Comparison of ENCODE assay signal across 1 cellular context in the genomic region with DNA sequence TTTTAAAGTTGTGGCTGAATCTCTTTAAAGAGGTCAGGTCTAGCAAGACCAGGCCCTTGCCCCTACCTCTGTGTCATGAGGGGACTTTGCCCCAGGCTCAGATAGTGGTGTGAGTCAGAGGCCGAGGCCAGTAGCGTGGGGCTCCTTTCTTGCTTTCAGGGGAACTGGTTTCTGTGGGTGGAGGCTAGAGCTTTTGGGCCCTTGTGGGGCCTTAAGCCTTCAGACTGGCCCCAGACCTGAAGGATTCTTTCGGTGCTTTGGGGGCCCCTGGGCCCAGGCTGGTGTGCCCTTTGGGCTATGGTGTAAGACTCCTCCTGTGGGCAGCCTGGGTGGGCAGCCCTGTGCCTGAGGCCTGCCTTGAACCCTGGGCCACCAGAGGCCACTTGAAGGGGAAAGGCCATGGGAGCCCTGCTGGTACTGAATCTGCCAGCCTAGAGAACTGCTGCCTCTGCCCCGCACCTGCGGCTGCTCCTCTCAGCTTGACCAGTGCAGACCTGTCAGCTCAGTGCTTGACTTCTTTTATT.
TF ChIP-seq lines count a peak whose summit lies in the region.

No MANE protein-coding gene starts in this region.

TF ChIP-seq in HepG2, 621 proteins besides CTCF, POLR2A, EP300 and RAD21 (continued from another document and continues in another):
- TF ChIP-seq, protein P1, sequence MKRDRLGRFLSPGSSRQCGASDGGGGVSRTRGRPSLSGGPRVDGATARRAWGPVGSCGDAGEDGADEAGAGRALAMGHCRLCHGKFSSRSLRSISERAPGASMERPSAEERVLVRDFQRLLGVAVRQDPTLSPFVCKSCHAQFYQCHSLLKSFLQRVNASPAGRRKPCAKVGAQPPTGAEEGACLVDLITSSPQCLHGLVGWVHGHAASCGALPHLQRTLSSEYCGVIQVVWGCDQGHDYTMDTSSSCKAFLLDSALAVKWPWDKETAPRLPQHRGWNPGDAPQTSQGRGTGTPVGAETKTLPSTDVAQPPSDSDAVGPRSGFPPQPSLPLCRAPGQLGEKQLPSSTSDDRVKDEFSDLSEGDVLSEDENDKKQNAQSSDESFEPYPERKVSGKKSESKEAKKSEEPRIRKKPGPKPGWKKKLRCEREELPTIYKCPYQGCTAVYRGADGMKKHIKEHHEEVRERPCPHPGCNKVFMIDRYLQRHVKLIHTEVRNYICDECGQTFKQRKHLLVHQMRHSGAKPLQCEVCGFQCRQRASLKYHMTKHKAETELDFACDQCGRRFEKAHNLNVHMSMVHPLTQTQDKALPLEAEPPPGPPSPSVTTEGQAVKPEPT (CRISPR knock-in tag; IDR thresholded peaks at IDR 0.05; ENCODE audit: low read depth) = no peak
- no peak for TF ChIP-seq ADNP (CRISPR knock-in tag; IDR thresholded peaks at IDR 0.05)
- TF ChIP-seq, protein P2, sequence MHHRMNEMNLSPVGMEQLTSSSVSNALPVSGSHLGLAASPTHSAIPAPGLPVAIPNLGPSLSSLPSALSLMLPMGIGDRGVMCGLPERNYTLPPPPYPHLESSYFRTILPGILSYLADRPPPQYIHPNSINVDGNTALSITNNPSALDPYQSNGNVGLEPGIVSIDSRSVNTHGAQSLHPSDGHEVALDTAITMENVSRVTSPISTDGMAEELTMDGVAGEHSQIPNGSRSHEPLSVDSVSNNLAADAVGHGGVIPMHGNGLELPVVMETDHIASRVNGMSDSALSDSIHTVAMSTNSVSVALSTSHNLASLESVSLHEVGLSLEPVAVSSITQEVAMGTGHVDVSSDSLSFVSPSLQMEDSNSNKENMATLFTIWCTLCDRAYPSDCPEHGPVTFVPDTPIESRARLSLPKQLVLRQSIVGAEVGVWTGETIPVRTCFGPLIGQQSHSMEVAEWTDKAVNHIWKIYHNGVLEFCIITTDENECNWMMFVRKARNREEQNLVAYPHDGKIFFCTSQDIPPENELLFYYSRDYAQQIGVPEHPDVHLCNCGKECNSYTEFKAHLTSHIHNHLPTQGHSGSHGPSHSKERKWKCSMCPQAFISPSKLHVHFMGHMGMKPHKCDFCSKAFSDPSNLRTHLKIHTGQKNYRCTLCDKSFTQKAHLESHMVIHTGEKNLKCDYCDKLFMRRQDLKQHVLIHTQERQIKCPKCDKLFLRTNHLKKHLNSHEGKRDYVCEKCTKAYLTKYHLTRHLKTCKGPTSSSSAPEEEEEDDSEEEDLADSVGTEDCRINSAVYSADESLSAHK (CRISPR knock-in tag; IDR thresholded peaks at IDR 0.05; ENCODE audit: borderline replicate concordance) = no peak
- TF ChIP-seq ZNF83 (CRISPR knock-in tag; IDR thresholded peaks at IDR 0.05; ENCODE audit: borderline replicate concordance) = no peak
- no peak for TF ChIP-seq SSRP1 (CRISPR knock-in tag; IDR thresholded peaks at IDR 0.05)
- TF ChIP-seq, protein P3, sequence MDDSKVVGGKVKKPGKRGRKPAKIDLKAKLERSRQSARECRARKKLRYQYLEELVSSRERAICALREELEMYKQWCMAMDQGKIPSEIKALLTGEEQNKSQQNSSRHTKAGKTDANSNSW (CRISPR knock-in tag; IDR thresholded peaks at IDR 0.05; ENCODE audit: borderline replicate concordance) = no peak
- TF ChIP-seq HDAC1 (CRISPR knock-in tag; IDR thresholded peaks at IDR 0.05) = no peak
- no peak for TF ChIP-seq DNMT1 (CRISPR knock-in tag; IDR thresholded peaks at IDR 0.05)
- no peak for TF ChIP-seq ZNF10 (CRISPR knock-in tag; IDR thresholded peaks at IDR 0.05; ENCODE audit: borderline replicate concordance, low read depth)
- TF ChIP-seq ASH2L (IDR thresholded peaks at IDR 0.05; ENCODE audit: insufficient read length, low read depth, low read length) = peak; percentile 62
- TF ChIP-seq, protein P4, sequence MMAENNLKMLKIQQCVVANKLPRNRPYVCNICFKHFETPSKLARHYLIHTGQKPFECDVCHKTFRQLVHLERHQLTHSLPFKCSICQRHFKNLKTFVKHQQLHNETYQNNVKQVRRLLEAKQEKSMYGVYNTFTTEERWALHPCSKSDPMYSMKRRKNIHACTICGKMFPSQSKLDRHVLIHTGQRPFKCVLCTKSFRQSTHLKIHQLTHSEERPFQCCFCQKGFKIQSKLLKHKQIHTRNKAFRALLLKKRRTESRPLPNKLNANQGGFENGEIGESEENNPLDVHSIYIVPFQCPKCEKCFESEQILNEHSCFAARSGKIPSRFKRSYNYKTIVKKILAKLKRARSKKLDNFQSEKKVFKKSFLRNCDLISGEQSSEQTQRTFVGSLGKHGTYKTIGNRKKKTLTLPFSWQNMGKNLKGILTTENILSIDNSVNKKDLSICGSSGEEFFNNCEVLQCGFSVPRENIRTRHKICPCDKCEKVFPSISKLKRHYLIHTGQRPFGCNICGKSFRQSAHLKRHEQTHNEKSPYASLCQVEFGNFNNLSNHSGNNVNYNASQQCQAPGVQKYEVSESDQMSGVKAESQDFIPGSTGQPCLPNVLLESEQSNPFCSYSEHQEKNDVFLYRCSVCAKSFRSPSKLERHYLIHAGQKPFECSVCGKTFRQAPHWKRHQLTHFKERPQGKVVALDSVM (CRISPR knock-in tag; IDR thresholded peaks at IDR 0.05) = peak; percentile 77
- TF ChIP-seq GATAD1 (CRISPR knock-in tag; IDR thresholded peaks at IDR 0.05) = no peak
- no peak for TF ChIP-seq MBNL3 (CRISPR knock-in tag; conservative IDR thresholded peaks at IDR 0.05)
- no peak for TF ChIP-seq HES4 (CRISPR knock-in tag; IDR thresholded peaks at IDR 0.05; ENCODE audit: borderline replicate concordance)
- TF ChIP-seq ZNF777 (CRISPR knock-in tag; IDR thresholded peaks at IDR 0.05) = no peak
- TF ChIP-seq ZNF616 (CRISPR knock-in tag; IDR thresholded peaks at IDR 0.05; ENCODE audit: low read depth) = no peak
- TF ChIP-seq, protein P5, sequence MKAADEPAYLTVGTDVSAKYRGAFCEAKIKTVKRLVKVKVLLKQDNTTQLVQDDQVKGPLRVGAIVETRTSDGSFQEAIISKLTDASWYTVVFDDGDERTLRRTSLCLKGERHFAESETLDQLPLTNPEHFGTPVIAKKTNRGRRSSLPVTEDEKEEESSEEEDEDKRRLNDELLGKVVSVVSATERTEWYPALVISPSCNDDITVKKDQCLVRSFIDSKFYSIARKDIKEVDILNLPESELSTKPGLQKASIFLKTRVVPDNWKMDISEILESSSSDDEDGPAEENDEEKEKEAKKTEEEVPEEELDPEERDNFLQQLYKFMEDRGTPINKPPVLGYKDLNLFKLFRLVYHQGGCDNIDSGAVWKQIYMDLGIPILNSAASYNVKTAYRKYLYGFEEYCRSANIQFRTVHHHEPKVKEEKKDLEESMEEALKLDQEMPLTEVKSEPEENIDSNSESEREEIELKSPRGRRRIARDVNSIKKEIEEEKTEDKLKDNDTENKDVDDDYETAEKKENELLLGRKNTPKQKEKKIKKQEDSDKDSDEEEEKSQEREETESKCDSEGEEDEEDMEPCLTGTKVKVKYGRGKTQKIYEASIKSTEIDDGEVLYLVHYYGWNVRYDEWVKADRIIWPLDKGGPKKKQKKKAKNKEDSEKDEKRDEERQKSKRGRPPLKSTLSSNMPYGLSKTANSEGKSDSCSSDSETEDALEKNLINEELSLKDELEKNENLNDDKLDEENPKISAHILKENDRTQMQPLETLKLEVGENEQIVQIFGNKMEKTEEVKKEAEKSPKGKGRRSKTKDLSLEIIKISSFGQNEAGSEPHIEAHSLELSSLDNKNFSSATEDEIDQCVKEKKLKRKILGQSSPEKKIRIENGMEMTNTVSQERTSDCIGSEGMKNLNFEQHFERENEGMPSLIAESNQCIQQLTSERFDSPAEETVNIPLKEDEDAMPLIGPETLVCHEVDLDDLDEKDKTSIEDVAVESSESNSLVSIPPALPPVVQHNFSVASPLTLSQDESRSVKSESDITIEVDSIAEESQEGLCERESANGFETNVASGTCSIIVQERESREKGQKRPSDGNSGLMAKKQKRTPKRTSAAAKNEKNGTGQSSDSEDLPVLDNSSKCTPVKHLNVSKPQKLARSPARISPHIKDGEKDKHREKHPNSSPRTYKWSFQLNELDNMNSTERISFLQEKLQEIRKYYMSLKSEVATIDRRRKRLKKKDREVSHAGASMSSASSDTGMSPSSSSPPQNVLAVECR (CRISPR knock-in tag; IDR thresholded peaks at IDR 0.05; ENCODE audit: borderline replicate concordance) = no peak
- TF ChIP-seq ZNF841 (CRISPR knock-in tag; IDR thresholded peaks at IDR 0.05; ENCODE audit: borderline replicate concordance) = no peak
- TF ChIP-seq RBM39 (IDR thresholded peaks at IDR 0.05; ENCODE audit: low read depth, low read length, poor library complexity, severe bottlenecking) = no peak
- no peak for TF ChIP-seq ZNF12 (CRISPR knock-in tag; IDR thresholded peaks at IDR 0.05)
- TF ChIP-seq ZNF451 (CRISPR knock-in tag; IDR thresholded peaks at IDR 0.05) = 0 out of 2 replicates have a peak, but pooled peaks have one; percentile 22
- TF ChIP-seq, protein P6, sequence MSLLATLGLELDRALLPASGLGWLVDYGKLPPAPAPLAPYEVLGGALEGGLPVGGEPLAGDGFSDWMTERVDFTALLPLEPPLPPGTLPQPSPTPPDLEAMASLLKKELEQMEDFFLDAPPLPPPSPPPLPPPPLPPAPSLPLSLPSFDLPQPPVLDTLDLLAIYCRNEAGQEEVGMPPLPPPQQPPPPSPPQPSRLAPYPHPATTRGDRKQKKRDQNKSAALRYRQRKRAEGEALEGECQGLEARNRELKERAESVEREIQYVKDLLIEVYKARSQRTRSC (CRISPR knock-in tag; IDR thresholded peaks at IDR 0.05; ENCODE audit: low read depth) = no peak
- TF ChIP-seq NR2F1 (CRISPR knock-in tag; IDR thresholded peaks at IDR 0.05) = peak; percentile 69 to 73; a peak in 3 of 4 replicates
- 0 out of 2 replicates have a peak, but pooled peaks have one; percentile 43 for TF ChIP-seq TBX3 (IDR thresholded peaks at IDR 0.05; ENCODE audit: borderline replicate concordance)
- no peak for TF ChIP-seq ZNF180 (CRISPR knock-in tag; IDR thresholded peaks at IDR 0.05; ENCODE audit: borderline replicate concordance, low read depth)
- TF ChIP-seq ZNF235 (CRISPR knock-in tag; IDR thresholded peaks at IDR 0.05; ENCODE audit: borderline replicate concordance) = no peak
- no peak; the same call in 1 of the 2 replicates for TF ChIP-seq NR2F6 (IDR thresholded peaks at IDR 0.05)
- peak; percentile 75 for TF ChIP-seq NR2F6 (CRISPR knock-in tag; IDR thresholded peaks at IDR 0.05)
- TF ChIP-seq MED8 (CRISPR knock-in tag; IDR thresholded peaks at IDR 0.05; ENCODE audit: insufficient replicate concordance) = peak; percentile 34
- TF ChIP-seq, protein P7, sequence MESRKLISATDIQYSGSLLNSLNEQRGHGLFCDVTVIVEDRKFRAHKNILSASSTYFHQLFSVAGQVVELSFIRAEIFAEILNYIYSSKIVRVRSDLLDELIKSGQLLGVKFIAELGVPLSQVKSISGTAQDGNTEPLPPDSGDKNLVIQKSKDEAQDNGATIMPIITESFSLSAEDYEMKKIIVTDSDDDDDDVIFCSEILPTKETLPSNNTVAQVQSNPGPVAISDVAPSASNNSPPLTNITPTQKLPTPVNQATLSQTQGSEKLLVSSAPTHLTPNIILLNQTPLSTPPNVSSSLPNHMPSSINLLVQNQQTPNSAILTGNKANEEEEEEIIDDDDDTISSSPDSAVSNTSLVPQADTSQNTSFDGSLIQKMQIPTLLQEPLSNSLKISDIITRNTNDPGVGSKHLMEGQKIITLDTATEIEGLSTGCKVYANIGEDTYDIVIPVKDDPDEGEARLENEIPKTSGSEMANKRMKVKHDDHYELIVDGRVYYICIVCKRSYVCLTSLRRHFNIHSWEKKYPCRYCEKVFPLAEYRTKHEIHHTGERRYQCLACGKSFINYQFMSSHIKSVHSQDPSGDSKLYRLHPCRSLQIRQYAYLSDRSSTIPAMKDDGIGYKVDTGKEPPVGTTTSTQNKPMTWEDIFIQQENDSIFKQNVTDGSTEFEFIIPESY (CRISPR knock-in tag; IDR thresholded peaks at IDR 0.05) = peak; percentile 36; the same call in 1 of the 2 replicates
- TF ChIP-seq, protein P8, sequence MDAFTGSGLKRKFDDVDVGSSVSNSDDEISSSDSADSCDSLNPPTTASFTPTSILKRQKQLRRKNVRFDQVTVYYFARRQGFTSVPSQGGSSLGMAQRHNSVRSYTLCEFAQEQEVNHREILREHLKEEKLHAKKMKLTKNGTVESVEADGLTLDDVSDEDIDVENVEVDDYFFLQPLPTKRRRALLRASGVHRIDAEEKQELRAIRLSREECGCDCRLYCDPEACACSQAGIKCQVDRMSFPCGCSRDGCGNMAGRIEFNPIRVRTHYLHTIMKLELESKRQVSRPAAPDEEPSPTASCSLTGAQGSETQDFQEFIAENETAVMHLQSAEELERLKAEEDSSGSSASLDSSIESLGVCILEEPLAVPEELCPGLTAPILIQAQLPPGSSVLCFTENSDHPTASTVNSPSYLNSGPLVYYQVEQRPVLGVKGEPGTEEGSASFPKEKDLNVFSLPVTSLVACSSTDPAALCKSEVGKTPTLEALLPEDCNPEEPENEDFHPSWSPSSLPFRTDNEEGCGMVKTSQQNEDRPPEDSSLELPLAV (CRISPR knock-in tag; conservative IDR thresholded peaks at IDR 0.05; ENCODE audit: low read depth) = no peak
- TF ChIP-seq, protein P9, sequence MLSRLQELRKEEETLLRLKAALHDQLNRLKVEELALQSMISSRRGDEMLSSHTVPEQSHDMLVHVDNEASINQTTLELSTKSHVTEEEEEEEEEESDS (CRISPR knock-in tag; IDR thresholded peaks at IDR 0.05; ENCODE audit: borderline replicate concordance) = no peak
- TF ChIP-seq HNF4A (CRISPR knock-in tag; IDR thresholded peaks at IDR 0.05) = peak; percentile 92
- TF ChIP-seq FLYWCH1 (CRISPR knock-in tag; IDR thresholded peaks at IDR 0.05) = no peak
- no peak for TF ChIP-seq SMYD3 (CRISPR knock-in tag; IDR thresholded peaks at IDR 0.05)
- TF ChIP-seq MZF1 (CRISPR knock-in tag; IDR thresholded peaks at IDR 0.05; ENCODE audit: borderline replicate concordance) = no peak
- no peak for TF ChIP-seq SUZ12 (IDR thresholded peaks at IDR 0.05; ENCODE audit: low read depth, low read length)
- 0 out of 2 replicates have a peak, but pooled peaks have one; percentile 54 for TF ChIP-seq HDAC2 (CRISPR knock-in tag; IDR thresholded peaks at IDR 0.05)
- peak; percentile 37; the same call in 1 of the 2 replicates for TF ChIP-seq SMAD1 (CRISPR knock-in tag; IDR thresholded peaks at IDR 0.05; ENCODE audit: borderline replicate concordance, low read depth)
- TF ChIP-seq, protein P10, sequence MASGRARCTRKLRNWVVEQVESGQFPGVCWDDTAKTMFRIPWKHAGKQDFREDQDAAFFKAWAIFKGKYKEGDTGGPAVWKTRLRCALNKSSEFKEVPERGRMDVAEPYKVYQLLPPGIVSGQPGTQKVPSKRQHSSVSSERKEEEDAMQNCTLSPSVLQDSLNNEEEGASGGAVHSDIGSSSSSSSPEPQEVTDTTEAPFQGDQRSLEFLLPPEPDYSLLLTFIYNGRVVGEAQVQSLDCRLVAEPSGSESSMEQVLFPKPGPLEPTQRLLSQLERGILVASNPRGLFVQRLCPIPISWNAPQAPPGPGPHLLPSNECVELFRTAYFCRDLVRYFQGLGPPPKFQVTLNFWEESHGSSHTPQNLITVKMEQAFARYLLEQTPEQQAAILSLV (CRISPR knock-in tag; IDR thresholded peaks at IDR 0.05; ENCODE audit: borderline replicate concordance) = no peak
- TF ChIP-seq JUNB (CRISPR knock-in tag; IDR thresholded peaks at IDR 0.05; ENCODE audit: borderline replicate concordance) = peak; percentile 38; the same call in 1 of the 2 replicates
- TF ChIP-seq ZNF850 (CRISPR knock-in tag; conservative IDR thresholded peaks at IDR 0.05) = no peak
- TF ChIP-seq SOX6 (IDR thresholded peaks at IDR 0.05) = no peak
- no peak for TF ChIP-seq SOX6 (CRISPR knock-in tag; IDR thresholded peaks at IDR 0.05)
- TF ChIP-seq KLF9 (CRISPR knock-in tag; IDR thresholded peaks at IDR 0.05; ENCODE audit: low read depth) = peak; percentile 76; the same call in 1 of the 2 replicates
- no peak for TF ChIP-seq TGIF2 (CRISPR knock-in tag; IDR thresholded peaks at IDR 0.05)
- no peak for TF ChIP-seq ZNF234 (CRISPR knock-in tag; conservative IDR thresholded peaks at IDR 0.05)
- TF ChIP-seq ZFX (CRISPR knock-in tag; IDR thresholded peaks at IDR 0.05; ENCODE audit: low read depth) = peak; percentile 88
- no peak for TF ChIP-seq ZNF253 (CRISPR knock-in tag; IDR thresholded peaks at IDR 0.05; ENCODE audit: borderline replicate concordance)
